Comparison of ENCODE assay signal across 11 cellular contexts in genomic region chr11:8767466-8768142, GRCh38.
DNase-seq lines count a peak whose midpoint lies in the region; ATAC-seq and TF ChIP-seq lines count a peak whose summit lies in the region.
"Had no signal": no experiment of that assay in that cellular context is flagged by ENCODE, and none has a peak within 500 bp of the region (broad histone marks: within the 10 kb centered on the region; RNA-seq: fewer than 3 reads in every experiment).

No MANE protein-coding gene starts in this region.

- POLR2A ChIA-PET in PC-9 (lab: Charles Lee; ENCODE audit: unreplicated experiment): interaction anchor here (0.5 to 0.8 kb wide), 6 partner anchors 18 to 231 kb away, joined by 3 to 6 read pairs (median 4); no protein-coding TSS in a partner anchor

- H3K27ac ChIP-seq in PC-9 (peak overlapping the region; percentile 66), esophagus (ENCODE audit: low read depth in 2 of 2, low read length in 1 of 2) (peak overlapping the region; percentile 87 to 88), psoas muscle (peak overlapping the region; percentile 60)

- H3K36me3 ChIP-seq in PC-9 (ENCODE audit: low read depth) (no peaks in the 10 kb centered on the region), esophagus (ENCODE audit: control insufficient read depth in 2 of 2, insufficient read depth in 2 of 2, low read length in 1 of 2) (no peaks in the 10 kb centered on the region), psoas muscle (ENCODE audit: insufficient read depth in 1 of 2, low read depth in 1 of 2) (no peaks in the 10 kb centered on the region)

- WGBS in esophagus, 2 donors: 64 to 73% methylated on average over 9 of the region's 9 CpGs
- WGBS in psoas muscle, 3 donors: 64 to 71% (median 65%) methylated on average over 9 of the region's 9 CpGs

- H3K4me1 ChIP-seq in PC-9 (replicated peaks; ENCODE audit: insufficient read depth): peaks cover 30% of the 10 kb centered on the region
- H3K4me1 ChIP-seq in esophagus (ENCODE audit: control insufficient read depth in 2 of 2, insufficient read depth in 2 of 2, low read length in 1 of 2): peaks cover 2 to 13% of the 10 kb centered on the region in 2 donors
- H3K4me1 ChIP-seq in psoas muscle: peaks cover 35% of the 10 kb centered on the region

- BruUV-seq in PC-9 (replicated peaks; lab: Mats Ljungman, UMichigan): no TSS peak

- no peaks in the 10 kb centered on the region for H3K9me2 ChIP-seq in PC-9 (ENCODE audit: insufficient read depth)

- CTCF ChIA-PET in PC-9 (lab: Charles Lee): no interaction called here

- H3F3A ChIP-seq in PC-9 (ENCODE audit: insufficient read depth, low read depth): peaks cover 11% of the 10 kb centered on the region; the same call in 1 of the 2 replicates

- intact Hi-C loops in PC-9 (cut with micrococcal nuclease; ENCODE audit: unreplicated experiment) (loop anchor here (1.0 to 2.0 kb wide), 4 partner anchors 47 to 191 kb away; no protein-coding TSS in a partner anchor), psoas muscle (cut with DNase I) (loop anchor here in 1 of 2 donors (5.0 kb wide), 1 partner anchor 35 kb away; no protein-coding TSS in a partner anchor)

- no peak for TF ChIP-seq CTCF in PC-9 (conservative IDR thresholded peaks at IDR 0.05)
- TF ChIP-seq CTCF in psoas muscle (IDR thresholded peaks at IDR 0.05): no peak

- H3K9me3 ChIP-seq in PC-9 (ENCODE audit: insufficient read depth, low read depth) (no peaks in the 10 kb centered on the region), esophagus (ENCODE audit: control insufficient read depth in 2 of 2, insufficient read depth in 1 of 2, low read depth in 1 of 2, low read length in 1 of 2) (no peaks in the 10 kb centered on the region), psoas muscle (no peaks in the 10 kb centered on the region)

- H3K27me3 ChIP-seq in PC-9 (ENCODE audit: insufficient read depth, low read depth) (no peaks in the 10 kb centered on the region), esophagus (ENCODE audit: control insufficient read depth in 1 of 2, insufficient read depth in 2 of 2, low read length in 2 of 2) (no peaks in the 10 kb centered on the region), psoas muscle (ENCODE audit: insufficient read depth in 3 of 3, low read length in 2 of 3) (no peaks in the 10 kb centered on the region)

- no peaks in the 10 kb centered on the region for H4K20me1 ChIP-seq in PC-9 (ENCODE audit: insufficient read depth)

- peak overlapping the region; percentile 49 for H3K4me2 ChIP-seq in PC-9

- peak; percentile 71 for DNase-seq in Daoy (ENCODE audit: low read depth)
- DNase-seq in PC-9: peak; percentile 46 to 49
- DNase-seq in psoas muscle: no peak
- DNase-seq in cerebellar cortex (ENCODE audit: low spot score): no peak
- DNase-seq in NCI-H2107 (lab: John Stamatoyannopoulos, UW): no peak
- DNase-seq: head of caudate nucleus; NCI-H1048; stimulated activated CD4-positive, alpha-beta T cell treated with anti-CD3 and anti-CD28 coated beads, Interleukin-4, amount 100 ng/mL, for 1 hour had no signal

- no peak overlapping the region for H3K4me3 ChIP-seq in PC-9
- H3K4me3 ChIP-seq in esophagus (ENCODE audit: low read depth in 1 of 2, low read length in 2 of 2): no peak overlapping the region
- no peak overlapping the region for H3K4me3 ChIP-seq in psoas muscle

- H3K79me2 ChIP-seq in PC-9 (ENCODE audit: low read depth): no peaks in the 10 kb centered on the region

- ATAC-seq in psoas muscle: peak in 3 of 4 donors; percentile 44 to 56 (median 56)
- no peak for ATAC-seq in GM19455 (IDR thresholded peaks at IDR 0.05; ENCODE audit: unreplicated experiment)
- ATAC-seq in GM21737 (IDR thresholded peaks at IDR 0.05; ENCODE audit: unreplicated experiment): no peak

- no peak overlapping the region for H2AFZ ChIP-seq in PC-9

Comparison
In these comparisons a context has a peak if more than half of its experiments do, and no peak if none do; other contexts are left out.
1. DNase-seq: peak in Daoy (single experiment) and PC-9 (2 of 2); none in psoas muscle (0 of 2), cerebellar cortex (single experiment) and NCI-H2107 (single experiment).
2. ATAC-seq: peak in psoas muscle (3 of 4); none in GM19455 (single experiment) and GM21737 (single experiment).
3. Peak in every context shown above with its lines, with median percentiles within 50 percentile points of each other: H3K27ac ChIP-seq.